1 cellular context compared by ENCODE assay signal in the genomic region with DNA sequence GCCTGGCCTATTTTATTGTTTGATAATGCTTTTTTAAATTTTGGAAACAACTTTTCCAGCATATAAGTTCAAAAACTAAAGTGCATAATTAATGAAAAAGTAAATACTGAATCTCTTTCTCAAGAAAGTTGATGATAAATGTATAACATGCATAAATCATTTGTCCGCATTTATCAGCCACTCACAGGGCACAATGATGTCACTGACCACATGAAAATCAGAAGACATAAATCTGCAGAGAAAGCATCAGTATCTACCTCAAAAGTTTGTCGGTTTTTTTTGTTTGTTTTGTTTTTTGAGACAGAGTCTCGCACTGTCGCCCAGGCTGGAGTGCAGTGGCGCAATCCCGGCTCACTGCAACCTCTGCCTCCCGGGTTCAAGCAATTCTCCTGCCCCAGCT.
TF ChIP-seq lines count a peak whose summit lies in the region.

No MANE protein-coding gene starts in this region.

TF ChIP-seq in K562, 482 proteins besides CTCF, POLR2A, EP300 and RAD21 (continued from another document):
- TF ChIP-seq, protein P1, sequence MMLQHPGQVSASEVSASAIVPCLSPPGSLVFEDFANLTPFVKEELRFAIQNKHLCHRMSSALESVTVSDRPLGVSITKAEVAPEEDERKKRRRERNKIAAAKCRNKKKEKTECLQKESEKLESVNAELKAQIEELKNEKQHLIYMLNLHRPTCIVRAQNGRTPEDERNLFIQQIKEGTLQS (IDR thresholded peaks at IDR 0.05), result peak; percentile 73
- TF ChIP-seq, protein P1 (CRISPR knock-in tag; conservative IDR thresholded peaks at IDR 0.05), result no peak
- TF ChIP-seq, protein P2, sequence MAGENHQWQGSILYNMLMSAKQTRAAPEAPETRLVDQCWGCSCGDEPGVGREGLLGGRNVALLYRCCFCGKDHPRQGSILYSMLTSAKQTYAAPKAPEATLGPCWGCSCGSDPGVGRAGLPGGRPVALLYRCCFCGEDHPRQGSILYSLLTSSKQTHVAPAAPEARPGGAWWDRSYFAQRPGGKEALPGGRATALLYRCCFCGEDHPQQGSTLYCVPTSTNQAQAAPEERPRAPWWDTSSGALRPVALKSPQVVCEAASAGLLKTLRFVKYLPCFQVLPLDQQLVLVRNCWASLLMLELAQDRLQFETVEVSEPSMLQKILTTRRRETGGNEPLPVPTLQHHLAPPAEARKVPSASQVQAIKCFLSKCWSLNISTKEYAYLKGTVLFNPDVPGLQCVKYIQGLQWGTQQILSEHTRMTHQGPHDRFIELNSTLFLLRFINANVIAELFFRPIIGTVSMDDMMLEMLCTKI (IDR thresholded peaks at IDR 0.05; ENCODE audit: partially characterized antibody), result no peak
- no peak for TF ChIP-seq ETV6 (IDR thresholded peaks at IDR 0.05; ENCODE audit: borderline replicate concordance in 1 of 2, low read depth in 2 of 2, low read length in 1 of 2)
- TF ChIP-seq ETV6 (CRISPR knock-in tag; IDR thresholded peaks at IDR 0.05; ENCODE audit: borderline replicate concordance), result no peak
- TF ChIP-seq ZNF12 (CRISPR knock-in tag; IDR thresholded peaks at IDR 0.05), result no peak
- TF ChIP-seq RFX5 (IDR thresholded peaks at IDR 0.05; ENCODE audit: low read depth, low read length), result no peak
- 0 out of 2 replicates have a peak, but pooled peaks have one; percentile 17 for TF ChIP-seq SOX6 (IDR thresholded peaks at IDR 0.05)
- TF ChIP-seq, protein P3, sequence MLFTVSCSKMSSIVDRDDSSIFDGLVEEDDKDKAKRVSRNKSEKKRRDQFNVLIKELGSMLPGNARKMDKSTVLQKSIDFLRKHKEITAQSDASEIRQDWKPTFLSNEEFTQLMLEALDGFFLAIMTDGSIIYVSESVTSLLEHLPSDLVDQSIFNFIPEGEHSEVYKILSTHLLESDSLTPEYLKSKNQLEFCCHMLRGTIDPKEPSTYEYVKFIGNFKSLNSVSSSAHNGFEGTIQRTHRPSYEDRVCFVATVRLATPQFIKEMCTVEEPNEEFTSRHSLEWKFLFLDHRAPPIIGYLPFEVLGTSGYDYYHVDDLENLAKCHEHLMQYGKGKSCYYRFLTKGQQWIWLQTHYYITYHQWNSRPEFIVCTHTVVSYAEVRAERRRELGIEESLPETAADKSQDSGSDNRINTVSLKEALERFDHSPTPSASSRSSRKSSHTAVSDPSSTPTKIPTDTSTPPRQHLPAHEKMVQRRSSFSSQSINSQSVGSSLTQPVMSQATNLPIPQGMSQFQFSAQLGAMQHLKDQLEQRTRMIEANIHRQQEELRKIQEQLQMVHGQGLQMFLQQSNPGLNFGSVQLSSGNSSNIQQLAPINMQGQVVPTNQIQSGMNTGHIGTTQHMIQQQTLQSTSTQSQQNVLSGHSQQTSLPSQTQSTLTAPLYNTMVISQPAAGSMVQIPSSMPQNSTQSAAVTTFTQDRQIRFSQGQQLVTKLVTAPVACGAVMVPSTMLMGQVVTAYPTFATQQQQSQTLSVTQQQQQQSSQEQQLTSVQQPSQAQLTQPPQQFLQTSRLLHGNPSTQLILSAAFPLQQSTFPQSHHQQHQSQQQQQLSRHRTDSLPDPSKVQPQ (CRISPR knock-in tag; IDR thresholded peaks at IDR 0.05; ENCODE audit: borderline replicate concordance), result no peak
- no peak for TF ChIP-seq MTF1 (CRISPR knock-in tag; IDR thresholded peaks at IDR 0.05; ENCODE audit: borderline replicate concordance)
- TF ChIP-seq, protein P4, sequence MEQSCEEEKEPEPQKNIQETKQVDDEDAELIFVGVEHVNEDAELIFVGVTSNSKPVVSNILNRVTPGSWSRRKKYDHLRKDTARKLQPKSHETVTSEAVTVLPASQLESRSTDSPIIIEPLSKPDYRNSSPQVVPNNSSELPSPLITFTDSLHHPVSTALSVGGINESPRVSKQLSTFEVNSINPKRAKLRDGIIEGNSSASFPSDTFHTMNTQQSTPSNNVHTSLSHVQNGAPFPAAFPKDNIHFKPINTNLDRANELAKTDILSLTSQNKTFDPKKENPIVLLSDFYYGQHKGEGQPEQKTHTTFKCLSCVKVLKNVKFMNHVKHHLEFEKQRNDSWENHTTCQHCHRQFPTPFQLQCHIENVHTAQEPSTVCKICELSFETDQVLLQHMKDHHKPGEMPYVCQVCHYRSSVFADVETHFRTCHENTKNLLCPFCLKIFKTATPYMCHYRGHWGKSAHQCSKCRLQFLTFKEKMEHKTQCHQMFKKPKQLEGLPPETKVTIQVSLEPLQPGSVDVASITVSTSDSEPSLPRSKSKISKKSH (CRISPR knock-in tag; IDR thresholded peaks at IDR 0.05), result no peak
- no peak for TF ChIP-seq ZNF24 (IDR thresholded peaks at IDR 0.05)
- TF ChIP-seq ATF1 (CRISPR knock-in tag; IDR thresholded peaks at IDR 0.05), result no peak
- TF ChIP-seq ATF1 (tag; IDR thresholded peaks at IDR 0.05), result peak; percentile 57; the same call in 1 of the 2 replicates
- TF ChIP-seq, protein P5, sequence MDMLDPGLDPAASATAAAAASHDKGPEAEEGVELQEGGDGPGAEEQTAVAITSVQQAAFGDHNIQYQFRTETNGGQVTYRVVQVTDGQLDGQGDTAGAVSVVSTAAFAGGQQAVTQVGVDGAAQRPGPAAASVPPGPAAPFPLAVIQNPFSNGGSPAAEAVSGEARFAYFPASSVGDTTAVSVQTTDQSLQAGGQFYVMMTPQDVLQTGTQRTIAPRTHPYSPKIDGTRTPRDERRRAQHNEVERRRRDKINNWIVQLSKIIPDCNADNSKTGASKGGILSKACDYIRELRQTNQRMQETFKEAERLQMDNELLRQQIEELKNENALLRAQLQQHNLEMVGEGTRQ (CRISPR knock-in tag; IDR thresholded peaks at IDR 0.05), result no peak
- no peak for TF ChIP-seq TOE1 (IDR thresholded peaks at IDR 0.05; ENCODE audit: borderline replicate concordance)
- TF ChIP-seq TOE1 (CRISPR knock-in tag; IDR thresholded peaks at IDR 0.05; ENCODE audit: borderline replicate concordance, low read depth), result no peak
- no peak for TF ChIP-seq RFX7 (CRISPR knock-in tag; IDR thresholded peaks at IDR 0.05)
- TF ChIP-seq PHB (CRISPR knock-in tag; IDR thresholded peaks at IDR 0.05), result no peak
- 0 out of 2 replicates have a peak, but pooled peaks have one; percentile 60 for TF ChIP-seq CREM (IDR thresholded peaks at IDR 0.05; ENCODE audit: low read depth)
- TF ChIP-seq, protein P6, sequence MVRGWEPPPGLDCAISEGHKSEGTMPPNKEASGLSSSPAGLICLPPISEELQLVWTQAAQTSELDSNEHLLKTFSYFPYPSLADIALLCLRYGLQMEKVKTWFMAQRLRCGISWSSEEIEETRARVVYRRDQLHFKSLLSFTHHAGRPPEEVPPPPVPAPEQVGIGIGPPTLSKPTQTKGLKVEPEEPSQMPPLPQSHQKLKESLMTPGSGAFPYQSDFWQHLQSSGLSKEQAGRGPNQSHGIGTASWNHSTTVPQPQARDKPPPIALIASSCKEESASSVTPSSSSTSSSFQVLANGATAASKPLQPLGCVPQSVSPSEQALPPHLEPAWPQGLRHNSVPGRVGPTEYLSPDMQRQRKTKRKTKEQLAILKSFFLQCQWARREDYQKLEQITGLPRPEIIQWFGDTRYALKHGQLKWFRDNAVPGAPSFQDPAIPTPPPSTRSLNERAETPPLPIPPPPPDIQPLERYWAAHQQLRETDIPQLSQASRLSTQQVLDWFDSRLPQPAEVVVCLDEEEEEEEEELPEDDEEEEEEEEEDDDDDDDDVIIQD (CRISPR knock-in tag; IDR thresholded peaks at IDR 0.05), result no peak
- TF ChIP-seq ZNF324 (CRISPR knock-in tag; IDR thresholded peaks at IDR 0.05), result no peak
- no peak for TF ChIP-seq ZNF764 (CRISPR knock-in tag; IDR thresholded peaks at IDR 0.05; ENCODE audit: low read depth)
- TF ChIP-seq ATF7 (IDR thresholded peaks at IDR 0.05), result peak; percentile 74
- TF ChIP-seq TAL1 (IDR thresholded peaks at IDR 0.05), result peak; percentile 39; the same call in 1 of the 2 replicates
- TF ChIP-seq HDAC1 (IDR thresholded peaks at IDR 0.05), result peak in 1 of 2 experiments; percentile 53; a peak in 1 of 4 replicates
- no peak for TF ChIP-seq HIVEP1 (CRISPR knock-in tag; IDR thresholded peaks at IDR 0.05)
- TF ChIP-seq ZNF316 (IDR thresholded peaks at IDR 0.05), result no peak
- TF ChIP-seq, protein P7, sequence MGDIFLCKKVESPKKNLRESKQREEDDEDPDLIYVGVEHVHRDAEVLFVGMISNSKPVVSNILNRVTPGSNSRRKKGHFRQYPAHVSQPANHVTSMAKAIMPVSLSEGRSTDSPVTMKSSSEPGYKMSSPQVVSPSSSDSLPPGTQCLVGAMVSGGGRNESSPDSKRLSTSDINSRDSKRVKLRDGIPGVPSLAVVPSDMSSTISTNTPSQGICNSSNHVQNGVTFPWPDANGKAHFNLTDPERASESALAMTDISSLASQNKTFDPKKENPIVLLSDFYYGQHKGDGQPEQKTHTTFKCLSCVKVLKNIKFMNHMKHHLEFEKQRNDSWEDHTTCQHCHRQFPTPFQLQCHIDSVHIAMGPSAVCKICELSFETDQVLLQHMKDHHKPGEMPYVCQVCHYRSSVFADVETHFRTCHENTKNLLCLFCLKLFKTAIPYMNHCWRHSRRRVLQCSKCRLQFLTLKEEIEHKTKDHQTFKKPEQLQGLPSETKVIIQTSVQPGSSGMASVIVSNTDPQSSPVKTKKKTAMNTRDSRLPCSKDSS (IDR thresholded peaks at IDR 0.05; ENCODE audit: low read depth, partially characterized antibody), result no peak
- no peak for TF ChIP-seq CCAR2 (IDR thresholded peaks at IDR 0.05; ENCODE audit: low read depth, low read length)
- TF ChIP-seq CBFA2T2 (conservative IDR thresholded peaks at IDR 0.05), result peak; percentile 29; the same call in 1 of the 2 replicates
- peak; percentile 97 for TF ChIP-seq MEIS2 (IDR thresholded peaks at IDR 0.05; ENCODE audit: partially characterized antibody)
- TF ChIP-seq NCOA4 (IDR thresholded peaks at IDR 0.05; ENCODE audit: partially characterized antibody), result no peak
- TF ChIP-seq, protein P8, sequence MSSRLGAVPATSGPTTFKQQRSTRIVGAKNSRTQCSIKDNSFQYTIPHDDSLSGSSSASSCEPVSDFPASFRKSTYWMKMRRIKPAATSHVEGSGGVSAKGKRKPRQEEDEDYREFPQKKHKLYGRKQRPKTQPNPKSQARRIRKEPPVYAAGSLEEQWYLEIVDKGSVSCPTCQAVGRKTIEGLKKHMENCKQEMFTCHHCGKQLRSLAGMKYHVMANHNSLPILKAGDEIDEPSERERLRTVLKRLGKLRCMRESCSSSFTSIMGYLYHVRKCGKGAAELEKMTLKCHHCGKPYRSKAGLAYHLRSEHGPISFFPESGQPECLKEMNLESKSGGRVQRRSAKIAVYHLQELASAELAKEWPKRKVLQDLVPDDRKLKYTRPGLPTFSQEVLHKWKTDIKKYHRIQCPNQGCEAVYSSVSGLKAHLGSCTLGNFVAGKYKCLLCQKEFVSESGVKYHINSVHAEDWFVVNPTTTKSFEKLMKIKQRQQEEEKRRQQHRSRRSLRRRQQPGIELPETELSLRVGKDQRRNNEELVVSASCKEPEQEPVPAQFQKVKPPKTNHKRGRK (tag; IDR thresholded peaks at IDR 0.05), result no peak
- TF ChIP-seq DPF2 (IDR thresholded peaks at IDR 0.05), result peak; percentile 59; the same call in 1 of the 2 replicates
- TF ChIP-seq TEAD4 (IDR thresholded peaks at IDR 0.05; ENCODE audit: low read length), result peak; percentile 71
- no peak for TF ChIP-seq TEAD4 (CRISPR knock-in tag; IDR thresholded peaks at IDR 0.05; ENCODE audit: borderline replicate concordance)
- no peak for TF ChIP-seq CEBPG (CRISPR knock-in tag; IDR thresholded peaks at IDR 0.05)
- TF ChIP-seq CEBPG (tag; conservative IDR thresholded peaks at IDR 0.05 in 1 of 2, IDR thresholded peaks at IDR 0.05 in 1 of 2), result peak in 1 of 2 experiments; percentile 48; a peak in 1 of 4 replicates
- TF ChIP-seq CBFA2T3 (IDR thresholded peaks at IDR 0.05), result peak; percentile 68
- TF ChIP-seq SMARCA4 (IDR thresholded peaks at IDR 0.05), result 0 out of 2 replicates have a peak, but pooled peaks have one; percentile 22
- peak; percentile 79 for TF ChIP-seq JUND (IDR thresholded peaks at IDR 0.05; ENCODE audit: borderline replicate concordance, low read depth, low read length)
- peak; percentile 63; the same call in 1 of the 3 replicates for TF ChIP-seq JUND (tag; IDR thresholded peaks at IDR 0.05; ENCODE audit: borderline replicate concordance, low read depth, low read length)
- no peak for TF ChIP-seq JUNB (CRISPR knock-in tag; conservative IDR thresholded peaks at IDR 0.05)
- TF ChIP-seq, protein P9, sequence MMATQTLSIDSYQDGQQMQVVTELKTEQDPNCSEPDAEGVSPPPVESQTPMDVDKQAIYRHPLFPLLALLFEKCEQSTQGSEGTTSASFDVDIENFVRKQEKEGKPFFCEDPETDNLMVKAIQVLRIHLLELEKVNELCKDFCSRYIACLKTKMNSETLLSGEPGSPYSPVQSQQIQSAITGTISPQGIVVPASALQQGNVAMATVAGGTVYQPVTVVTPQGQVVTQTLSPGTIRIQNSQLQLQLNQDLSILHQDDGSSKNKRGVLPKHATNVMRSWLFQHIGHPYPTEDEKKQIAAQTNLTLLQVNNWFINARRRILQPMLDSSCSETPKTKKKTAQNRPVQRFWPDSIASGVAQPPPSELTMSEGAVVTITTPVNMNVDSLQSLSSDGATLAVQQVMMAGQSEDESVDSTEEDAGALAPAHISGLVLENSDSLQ (IDR thresholded peaks at IDR 0.05), result peak; percentile 85
- TF ChIP-seq CEBPB (tag; IDR thresholded peaks at IDR 0.05), result peak; percentile 75
- TF ChIP-seq CBFB (CRISPR knock-in tag; IDR thresholded peaks at IDR 0.05), result no peak
TF ChIP-seq in K562: peak in this region for 26.
